In the genomic region with DNA sequence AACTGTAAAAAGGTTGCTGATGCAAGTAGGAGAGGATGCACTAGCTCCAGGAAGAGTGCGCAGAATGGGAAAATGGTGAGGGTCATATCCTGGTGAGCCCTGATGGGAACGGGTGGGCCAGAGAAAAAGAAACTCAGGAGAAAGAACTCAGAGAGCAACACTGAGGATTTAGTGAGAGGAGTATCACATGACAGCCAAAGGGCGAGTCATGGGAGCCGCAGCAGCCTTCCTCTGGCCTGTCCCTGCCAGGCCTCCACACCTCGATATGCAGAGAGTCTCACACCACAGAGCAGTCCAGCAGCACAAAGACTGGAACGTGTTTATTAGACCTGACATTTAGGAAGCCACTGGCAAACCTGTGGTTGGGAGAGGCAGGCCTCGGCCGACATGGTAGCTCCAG, we compare ENCODE assay signal across 16 cellular contexts.
DNase-seq lines count a peak whose midpoint lies in the region; TF ChIP-seq lines count a peak whose summit lies in the region.
"Had no signal": no experiment of that assay in that cellular context is flagged by ENCODE, and none has a peak within 500 bp of the region (broad histone marks: within the 10 kb centered on the region; RNA-seq: fewer than 3 reads in every experiment).

No MANE protein-coding gene starts in this region.

- H3K4me3 ChIP-seq in fibroblast of lung (replicated peaks in 1 of 4; ENCODE audit: control extremely low read depth in 1 of 4, insufficient read depth in 1 of 4, low read depth in 3 of 4, low read length in 4 of 4) (no peak overlapping the region), neuronal stem cell (ENCODE audit: low read length in 2 of 2) (no peak overlapping the region)
- H3K4me3 ChIP-seq: gastroesophageal sphincter, lower lobe of right lung, right atrium auricular region had no signal

- no peak overlapping the region for H2BK5ac ChIP-seq in neuronal stem cell (ENCODE audit: low read length)

- H3K4ac ChIP-seq in neuronal stem cell (ENCODE audit: low read length): no peak overlapping the region

- WGBS in neuronal stem cell (ENCODE audit: extremely low coverage in 2 of 2, insufficient read length in 2 of 2, insufficient replicate concordance in 1 of 2), 2 donors: no CpG with 5 or more reads among the region's 8 CpGs

- H3K79me1 ChIP-seq in neuronal stem cell (ENCODE audit: low read depth, low read length): no peaks in the 10 kb centered on the region

- no peak overlapping the region for H2BK120ac ChIP-seq in neuronal stem cell (ENCODE audit: low read depth, low read length)

- peak overlapping the region; percentile 51 for H2AK5ac ChIP-seq in neuronal stem cell (ENCODE audit: low read depth, low read length)

- no peak overlapping the region for H2AFZ ChIP-seq in fibroblast of lung (ENCODE audit: low read length)
- no peak overlapping the region for H2AFZ ChIP-seq in neuronal stem cell (ENCODE audit: low read length)

- no peaks in the 10 kb centered on the region for H4K20me1 ChIP-seq in fibroblast of lung (ENCODE audit: control insufficient read depth, extremely low read depth, insufficient read depth, low read length)

- H3K9me3 ChIP-seq in fibroblast of lung (ENCODE audit: control insufficient read depth, insufficient read depth, low read depth, low read length): no peaks in the 10 kb centered on the region
- no peaks in the 10 kb centered on the region for H3K9me3 ChIP-seq in neuronal stem cell (replicated peaks in 1 of 2; ENCODE audit: control insufficient read depth in 2 of 2, insufficient read depth in 1 of 2, low read depth in 1 of 2, low read length in 2 of 2)
- H3K9me3 ChIP-seq: gastroesophageal sphincter, lower lobe of right lung, right atrium auricular region, thoracic aorta had no signal

- H2BK12ac ChIP-seq in neuronal stem cell (ENCODE audit: low read length): peak overlapping the region; percentile 4

- H3K4me1 ChIP-seq in fibroblast of lung (ENCODE audit: control insufficient read depth, extremely low read depth, insufficient read depth, low read length) (no peaks in the 10 kb centered on the region), neuronal stem cell (ENCODE audit: control insufficient read depth in 2 of 2, insufficient read depth in 1 of 2, low read depth in 1 of 2, low read length in 2 of 2) (peaks cover 0 to 3% of the 10 kb centered on the region in 2 donors)
- H3K4me1 ChIP-seq: right atrium auricular region had no signal

- no peak overlapping the region for H4K91ac ChIP-seq in neuronal stem cell (ENCODE audit: low read depth, low read length, poor library complexity)

- no peak overlapping the region for H4K8ac ChIP-seq in neuronal stem cell (ENCODE audit: low read depth, low read length)

- H3K27me3 ChIP-seq in fibroblast of lung (ENCODE audit: control insufficient read depth, insufficient read depth, low read length) (no peaks in the 10 kb centered on the region), neuronal stem cell (ENCODE audit: control insufficient read depth in 3 of 3, insufficient read depth in 3 of 3, low read depth in 1 of 3, low read length in 3 of 3) (no peaks in the 10 kb centered on the region)
- H3K27me3 ChIP-seq: gastroesophageal sphincter, right atrium auricular region had no signal

- H3K23ac ChIP-seq in neuronal stem cell (ENCODE audit: low read depth, low read length, poor library complexity): no peak overlapping the region

- no peak overlapping the region for H2BK15ac ChIP-seq in neuronal stem cell (ENCODE audit: low read length)

- peak; percentile 51 for DNase-seq in ELF-1 (ENCODE audit: low read depth, low spot score)
- DNase-seq in SK-MEL-5 (ENCODE audit: low read depth, low spot score): peak; percentile 23
- DNase-seq in fibroblast of lung (ENCODE audit: low read depth in 2 of 2): peak; percentile 28 to 51
- no peak for DNase-seq in neuronal stem cell (ENCODE audit: low spot score)
- DNase-seq in NCI-H69 (lab: John Stamatoyannopoulos, UW): no peak
- no peak for DNase-seq in CD1c-positive myeloid dendritic cell (ENCODE audit: extremely low spot score)
- DNase-seq in stimulated activated CD4-positive, alpha-beta T cell treated with anti-CD3 and anti-CD28 coated beads, Interleukin-1b, Interleukin-23, amount 100 ng/mL, for 48 hours: no peak
- DNase-seq in caudate nucleus (lab: John Stamatoyannopoulos, UW): no peak
- DNase-seq: activated CD4-positive, alpha-beta T cell treated with anti-CD3 and anti-CD28 coated beads for 1 hour; Kasumi-1; lower lobe of right lung; NCI-H2227 treated with DMSO at 0.1 percent for 48 hours had no signal

- H3K36me3 ChIP-seq in fibroblast of lung (ENCODE audit: control insufficient read depth, insufficient read depth, low read length) (no peaks in the 10 kb centered on the region), neuronal stem cell (replicated peaks in 1 of 2; ENCODE audit: control insufficient read depth in 2 of 2, insufficient read depth in 2 of 2, low read length in 2 of 2) (no peaks in the 10 kb centered on the region)
- H3K36me3 ChIP-seq: lower lobe of right lung, right atrium auricular region, thoracic aorta had no signal

- H3K27ac ChIP-seq in fibroblast of lung (ENCODE audit: insufficient read depth, low read length) (no peak overlapping the region), neuronal stem cell (replicated peaks; ENCODE audit: low read length) (no peak overlapping the region), caudate nucleus (ENCODE audit: low read depth, low read length) (no peak overlapping the region)
- H3K27ac ChIP-seq: C4-2B, gastroesophageal sphincter, lower lobe of right lung, right atrium auricular region, thoracic aorta had no signal

- H3K79me2 ChIP-seq in fibroblast of lung (ENCODE audit: control insufficient read depth, insufficient read depth, low read length): no peaks in the 10 kb centered on the region

- no peak overlapping the region for H3K14ac ChIP-seq in neuronal stem cell (ENCODE audit: low read length)

- H3K4me2 ChIP-seq in fibroblast of lung (ENCODE audit: extremely low read depth, insufficient read depth, low read length): no peak overlapping the region
- no peak overlapping the region for H3K4me2 ChIP-seq in neuronal stem cell (ENCODE audit: insufficient read depth, low read length, poor library complexity, severe bottlenecking)

- in situ Hi-C loops in SK-MEL-5 (cut with HindIII; ENCODE audit: low pct_unique_long_range_greater_than_20kb, low sequenced_read_pairs): no loop called here

- no peak overlapping the region for H3K9ac ChIP-seq in fibroblast of lung (ENCODE audit: insufficient read depth, low read length)
- peak overlapping the region; percentile 6 for H3K9ac ChIP-seq in neuronal stem cell (ENCODE audit: low read depth, low read length, poor library complexity)

- no peak overlapping the region for H3K18ac ChIP-seq in neuronal stem cell (ENCODE audit: low read length)

- TF ChIP-seq CTCF in fibroblast of lung (conservative IDR thresholded peaks at IDR 0.05 in 1 of 2, IDR thresholded peaks at IDR 0.05 in 1 of 2; ENCODE audit: low read depth in 1 of 2, low read length in 2 of 2): no peak

Comparison
In these comparisons a context has a peak if more than half of its experiments do, and no peak if none do; other contexts are left out.
1. DNase-seq: peak in ELF-1 (single experiment), SK-MEL-5 (single experiment) and fibroblast of lung (2 of 2); none in neuronal stem cell (single experiment), NCI-H69 (single experiment), CD1c-positive myeloid dendritic cell (single experiment), stimulated activated CD4-positive, alpha-beta T cell treated with anti-CD3 and anti-CD28 coated beads, Interleukin-1b, Interleukin-23, amount 100 ng/mL, for 48 hours (single experiment) and caudate nucleus (0 of 61).